In the genomic region with DNA sequence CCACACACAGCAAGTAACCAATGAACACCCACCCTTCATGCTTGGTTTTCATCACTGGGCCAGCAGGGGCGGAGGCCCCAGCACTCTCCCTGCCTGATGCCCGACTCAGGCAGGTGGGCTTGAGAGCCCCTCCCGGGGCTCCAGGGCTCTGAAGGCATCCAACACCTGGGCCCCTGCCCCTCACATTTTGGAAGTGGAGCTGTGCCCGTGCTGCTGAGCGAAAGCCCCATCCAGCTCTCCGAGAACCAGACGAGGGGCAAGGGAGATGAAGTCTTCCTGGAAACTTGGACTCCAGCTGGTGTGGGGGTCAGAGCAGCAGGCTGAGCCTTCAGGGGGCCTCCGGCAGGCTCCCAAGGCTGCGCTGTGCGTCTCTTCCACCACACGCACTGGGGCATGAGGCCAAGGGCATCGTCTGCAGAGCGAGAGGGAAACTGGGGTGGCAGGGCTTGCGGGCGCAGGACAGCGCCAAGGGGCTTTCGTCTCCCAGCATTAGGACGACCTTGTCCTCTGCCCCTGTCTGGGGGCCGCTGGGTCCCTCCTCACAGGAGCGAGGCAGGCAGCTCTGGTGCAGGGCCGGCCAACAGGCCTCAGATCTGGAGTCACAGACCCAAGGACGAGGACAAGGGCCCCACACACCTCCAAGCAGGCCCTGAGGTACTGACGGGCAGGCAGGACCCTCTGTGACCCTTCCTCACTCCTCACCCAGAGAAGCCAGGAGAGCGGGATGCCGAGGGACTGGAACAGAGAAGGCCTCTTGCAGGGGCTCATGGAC, we compare ENCODE assay signal across 14 cellular contexts.
"Had no signal": no experiment of that assay in that cellular context is flagged by ENCODE, and none has a peak within 500 bp of the region (broad histone marks: within the 10 kb centered on the region; RNA-seq: fewer than 3 reads in every experiment).

No MANE protein-coding gene starts in this region.

- H3K4me1 Mint-ChIP-seq: activated CD4-positive, alpha-beta T cell treated with anti-CD3 and anti-CD28 coated beads, Interleukin-2, amount 10 ng/mL, durations not matched to agents 7 days and 5 days had no signal

- H3K36me3 ChIP-seq: cardiac muscle cell, ovary, tibial artery, uterus had no signal

- H3K4me3 ChIP-seq: cardiac muscle cell, ovary, tibial artery, uterus had no signal

- H3K27ac ChIP-seq: cardiac muscle cell, ovary, tibial artery, uterus had no signal

- H3K27ac Mint-ChIP-seq: activated CD4-positive, alpha-beta T cell treated with anti-CD3 and anti-CD28 coated beads, Interleukin-2, amount 10 ng/mL, durations not matched to agents 7 days and 5 days; activated naive CD4-positive, alpha-beta T cell treated with anti-CD3 and anti-CD28 coated beads, Interleukin-2, amount 50 U/mL, for 72 hours; activated T-cell treated with anti-CD3 and anti-CD28 coated beads, Interleukin-2, amount 50 U/mL, for 72 hours; natural killer cell treated with Interleukin-12 subunit alpha and Interleukin-12 subunit beta and Interleukin-15 and Interleukin-18, amount 100 ng/mL, for 72 hours; T-helper 2 cell treated with Interferon-gamma antibody and Interleukin-4, amounts not matched to agents 5 μg/mL and 100 μg/mL, for 36 hours had no signal

- H3K4me3 Mint-ChIP-seq: activated CD4-positive, alpha-beta T cell treated with anti-CD3 and anti-CD28 coated beads, Interleukin-2, amount 10 ng/mL, durations not matched to agents 7 days and 5 days; activated T-cell treated with anti-CD3 and anti-CD28 coated beads, Interleukin-2, amount 50 U/mL, for 72 hours; natural killer cell treated with Interleukin-12 subunit alpha and Interleukin-12 subunit beta and Interleukin-15 and Interleukin-18, amount 100 ng/mL, for 72 hours; T-helper 2 cell treated with Interferon-gamma antibody and Interleukin-4, amounts not matched to agents 5 μg/mL and 100 μg/mL, for 36 hours had no signal

- DNase-seq: activated CD4-positive, alpha-beta T cell treated with anti-CD3 and anti-CD28 coated beads, Interleukin-2, amount 10 ng/mL, durations not matched to agents 7 days and 5 days; activated gamma-delta T cell; activated T-cell treated with anti-CD3 and anti-CD28 coated beads, Interleukin-2, amount 50 U/mL, for 72 hours; mesendoderm; stimulated activated CD4-positive, alpha-beta T cell treated with anti-CD3 and anti-CD28 coated beads, Interleukin-15, amount 100 ng/mL, for 24 hours; stimulated activated CD4-positive, alpha-beta T cell treated with anti-CD3 and anti-CD28 coated beads, Interleukin-4, amount 100 ng/mL, for 1 hour; stimulated activated naive CD4-positive, alpha-beta T cell had no signal

- H3K9me3 Mint-ChIP-seq: activated CD4-positive, alpha-beta T cell treated with anti-CD3 and anti-CD28 coated beads, Interleukin-2, amount 10 ng/mL, durations not matched to agents 7 days and 5 days; activated naive CD4-positive, alpha-beta T cell treated with anti-CD3 and anti-CD28 coated beads, Interleukin-2, amount 50 U/mL, for 72 hours; activated T-cell treated with anti-CD3 and anti-CD28 coated beads, Interleukin-2, amount 50 U/mL, for 72 hours; natural killer cell treated with Interleukin-12 subunit alpha and Interleukin-12 subunit beta and Interleukin-15 and Interleukin-18, amount 100 ng/mL, for 72 hours; T-helper 2 cell treated with Interferon-gamma antibody and Interleukin-4, amounts not matched to agents 5 μg/mL and 100 μg/mL, for 36 hours had no signal

- H3K27me3 Mint-ChIP-seq: activated CD4-positive, alpha-beta T cell treated with anti-CD3 and anti-CD28 coated beads, Interleukin-2, amount 10 ng/mL, durations not matched to agents 7 days and 5 days; natural killer cell treated with Interleukin-12 subunit alpha and Interleukin-12 subunit beta and Interleukin-15 and Interleukin-18, amount 100 ng/mL, for 72 hours had no signal

- ATAC-seq: activated naive CD4-positive, alpha-beta T cell treated with anti-CD3 and anti-CD28 coated beads, Interleukin-2, amount 50 U/mL, for 72 hours; activated T-cell treated with anti-CD3 and anti-CD28 coated beads, Interleukin-2, amount 50 U/mL, for 72 hours; natural killer cell treated with Interleukin-12 subunit alpha and Interleukin-12 subunit beta and Interleukin-15 and Interleukin-18, amount 100 ng/mL, for 72 hours had no signal

- H3K36me3 Mint-ChIP-seq: activated naive CD4-positive, alpha-beta T cell treated with anti-CD3 and anti-CD28 coated beads, Interleukin-2, amount 50 U/mL, for 72 hours; natural killer cell treated with Interleukin-12 subunit alpha and Interleukin-12 subunit beta and Interleukin-15 and Interleukin-18, amount 100 ng/mL, for 72 hours had no signal

- H3K27me3 ChIP-seq: cardiac muscle cell, ovary, tibial artery, uterus had no signal

- H3K9me3 ChIP-seq: ovary, tibial artery, uterus had no signal
